11 cellular contexts compared by ENCODE assay signal in the genomic region with DNA sequence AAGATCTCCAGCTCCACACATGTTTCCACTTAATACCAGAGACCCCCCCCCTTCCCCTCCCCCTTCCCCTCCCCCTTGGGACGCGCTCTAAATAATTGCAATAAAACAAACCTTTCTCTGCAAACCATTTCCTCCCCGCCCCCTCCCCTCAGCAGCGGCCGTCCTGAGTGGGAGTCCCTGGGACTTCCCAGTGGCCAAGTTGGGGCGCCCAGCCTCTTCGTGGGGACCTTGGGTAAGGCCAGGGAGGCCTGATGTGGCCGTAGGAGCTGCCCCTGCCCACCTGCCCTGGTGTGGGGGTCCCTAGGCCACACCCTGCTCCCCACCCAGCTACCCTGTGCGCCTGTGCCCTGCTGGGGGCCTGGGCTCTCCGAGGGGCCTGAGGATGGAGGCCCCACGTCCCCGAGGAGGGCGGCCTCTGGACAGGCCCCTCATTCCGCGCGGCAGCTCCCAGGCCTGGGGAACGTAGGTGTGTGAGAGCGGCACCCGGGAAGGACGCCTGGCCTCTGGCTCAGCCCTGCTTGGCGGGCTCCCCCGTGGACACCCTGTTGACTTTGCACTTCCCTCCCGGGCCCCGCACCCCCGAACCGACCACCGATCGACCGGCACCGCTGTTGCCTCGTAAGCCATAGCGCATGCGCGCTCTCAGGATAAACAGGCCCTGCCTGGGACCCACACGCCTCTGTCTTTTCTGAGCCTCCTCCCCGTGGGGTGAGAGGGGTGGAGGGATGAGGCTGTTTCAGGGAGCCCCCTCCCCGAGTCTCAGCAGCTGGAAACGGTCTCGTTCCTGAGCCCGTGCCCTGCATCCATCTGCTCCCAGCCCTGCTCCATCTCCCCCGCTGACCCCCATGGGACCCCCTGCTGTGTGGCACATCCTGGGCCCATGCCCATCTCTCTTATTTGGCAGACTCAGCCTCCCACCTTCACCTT. TPM values are rescaled to one million over a fixed set of nuclear protein-coding genes. Genes with fewer than 3 reads are reported as not detected.
DNase-seq lines count a peak whose midpoint lies in the region; ATAC-seq and TF ChIP-seq lines count a peak whose summit lies in the region.
"Had no signal": no experiment of that assay in that cellular context is flagged by ENCODE, and none has a peak within 500 bp of the region (broad histone marks: within the 10 kb centered on the region; RNA-seq: fewer than 3 reads in every experiment).

No MANE protein-coding gene starts in this region.

- H3K4me1 ChIP-seq in BE2C (peaks cover 41% of the 10 kb centered on the region), right atrium auricular region (peaks cover 0 to 95% of the 10 kb centered on the region in 2 donors)

- H3K36me3 ChIP-seq in BE2C: peaks cover 6% of the 10 kb centered on the region; the same call in 1 of the 2 replicates
- peaks cover 40% of the 10 kb centered on the region for H3K36me3 ChIP-seq in right atrium auricular region

- TF ChIP-seq CTCF in BE2C (IDR thresholded peaks at IDR 0.05; ENCODE audit: low read depth, low read length) (no peak), WTC11 (IDR thresholded peaks at IDR 0.05) (no peak), right atrium auricular region (IDR thresholded peaks at IDR 0.05) (no peak)

- H3K27me3 ChIP-seq in BE2C (no peaks in the 10 kb centered on the region), right atrium auricular region (no peaks in the 10 kb centered on the region)

- H3K27ac ChIP-seq in right atrium auricular region: peak overlapping the region; percentile 77 to 85

- intact Hi-C loops in sciatic nerve (cut with DNase I): no loop called here

- CTCF ChIA-PET in WTC11 (lab: Charles Lee): interaction anchor here (0.9 to 3.0 kb wide), 3 partner anchors 16 to 35 kb away, joined by 3 to 11 read pairs (median 4); no protein-coding TSS in a partner anchor

- POLR2A ChIA-PET in WTC11 (lab: Charles Lee): no interaction called here

- no peak for ATAC-seq in WTC11
- peak; percentile 46 for ATAC-seq in sciatic nerve
- no peak for ATAC-seq in HG03521 (IDR thresholded peaks at IDR 0.05; ENCODE audit: unreplicated experiment)
- no peak for ATAC-seq in HG03139 (IDR thresholded peaks at IDR 0.05; ENCODE audit: unreplicated experiment)

- H3K4me3 ChIP-seq in BE2C (ENCODE audit: low read depth, low read length): no peak overlapping the region
- H3K4me3 ChIP-seq in right atrium auricular region: peak overlapping the region in 1 of 2 donors; percentile 50

- H3K4me1 Mint-ChIP-seq in WTC11: no peaks in the 10 kb centered on the region
- H3K4me1 Mint-ChIP-seq: immature natural killer cell had no signal

- no peaks in the 10 kb centered on the region for H3K9me3 ChIP-seq in BE2C
- no peaks in the 10 kb centered on the region for H3K9me3 ChIP-seq in right atrium auricular region

- peak; percentile 19 for DNase-seq in BE2C
- no peak for DNase-seq in WTC11 (ENCODE audit: low spot score)
- no peak for DNase-seq in right atrium auricular region (ENCODE audit: low spot score)
- no peak for DNase-seq in sciatic nerve (ENCODE audit: low spot score)
- DNase-seq in G401 (ENCODE audit: low spot score): no peak
- DNase-seq in activated T-cell treated with anti-CD3 and anti-CD28 coated beads for 4 hours: no peak
- DNase-seq: immature natural killer cell, MM.1S, NCI-H82 had no signal

- H3K9me3 Mint-ChIP-seq in WTC11: no peaks in the 10 kb centered on the region
- H3K9me3 Mint-ChIP-seq: immature natural killer cell had no signal

- H3K36me3 Mint-ChIP-seq in WTC11: no peaks in the 10 kb centered on the region; the same call in 1 of the 2 replicates
- H3K36me3 Mint-ChIP-seq: immature natural killer cell had no signal

- no peaks in the 10 kb centered on the region for H3K27me3 Mint-ChIP-seq in WTC11 (ENCODE audit: low read depth)

- peak overlapping the region; percentile 21; the same call in 1 of the 2 replicates for H3K27ac Mint-ChIP-seq in WTC11
- H3K27ac Mint-ChIP-seq: immature natural killer cell had no signal

- in situ Hi-C loops in G401 (cut with HindIII; ENCODE audit: low sequenced_read_pairs): loop anchor here (5.0 kb wide), 1 partner anchor 124 kb away; no protein-coding TSS in a partner anchor

- H3K4me3 Mint-ChIP-seq in WTC11: no peak overlapping the region
- H3K4me3 Mint-ChIP-seq: immature natural killer cell had no signal

TF ChIP-seq in WTC11, 78 proteins besides CTCF, POLR2A, EP300 and RAD21:
- TF ChIP-seq ZNF423 (CRISPR knock-in tag; IDR thresholded peaks at IDR 0.05): no peak
- TF ChIP-seq NR2C2 (CRISPR knock-in tag; IDR thresholded peaks at IDR 0.05): no peak
- no peak for TF ChIP-seq ZNF121 (CRISPR knock-in tag; IDR thresholded peaks at IDR 0.05)
- TF ChIP-seq NR3C1 (CRISPR knock-in tag; conservative IDR thresholded peaks at IDR 0.05; ENCODE audit: low read depth): no peak
- TF ChIP-seq, protein P1, sequence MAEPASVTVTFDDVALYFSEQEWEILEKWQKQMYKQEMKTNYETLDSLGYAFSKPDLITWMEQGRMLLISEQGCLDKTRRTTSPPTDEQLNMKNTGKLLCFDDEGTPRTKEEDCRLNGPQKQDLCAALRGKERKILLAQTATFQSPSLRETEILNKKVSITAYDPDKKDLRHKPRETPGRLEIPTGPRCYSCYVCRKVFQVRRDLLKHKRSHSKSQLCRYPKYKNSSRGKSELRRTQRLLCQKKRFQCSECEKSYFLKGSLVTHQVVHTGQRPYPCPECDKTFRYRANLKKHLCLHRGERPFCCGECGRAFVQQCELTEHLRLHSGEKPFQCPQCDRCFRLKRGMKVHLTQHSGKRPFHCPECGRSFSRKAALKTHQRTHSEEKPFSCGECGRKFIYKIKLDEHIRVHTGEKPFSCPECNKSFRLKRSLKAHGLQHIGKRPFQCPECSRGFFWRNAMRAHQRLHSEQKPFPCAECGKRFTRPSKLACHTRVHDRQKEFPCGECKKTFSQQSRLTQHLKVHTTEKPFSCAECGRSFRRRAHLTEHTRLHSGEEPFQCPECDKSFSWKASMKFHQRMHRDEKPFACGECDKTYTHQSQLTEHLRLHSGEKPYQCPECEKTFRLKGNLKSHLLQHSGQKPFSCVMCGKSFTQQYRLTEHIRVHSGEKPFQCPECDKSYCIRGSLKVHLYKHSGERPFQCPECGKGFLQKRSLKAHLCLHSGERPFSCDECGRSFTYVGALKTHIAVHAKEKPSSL (CRISPR knock-in tag; conservative IDR thresholded peaks at IDR 0.05): no peak
- no peak for TF ChIP-seq OVOL2 (CRISPR knock-in tag; IDR thresholded peaks at IDR 0.05; ENCODE audit: borderline replicate concordance)
TF ChIP-seq in WTC11: peak in this region for 0.

RNA-seq across cellular contexts. Expression of gene NTHL1, which starts 9.0 kb away (rescaled TPM):
- polyA plus RNA-seq in BE2C (2012; ENCODE audit: insufficient read depth, insufficient read length, low read depth): 176 TPM
- 90.5 to 93.4 TPM (median 93.3 TPM) in 3 replicates for total RNA-seq in WTC11 (2021)
- total RNA-seq in right atrium auricular region: 10 to 100 TPM; 10.3 to 17.7 TPM
- 21.8 TPM for total RNA-seq in sciatic nerve
- total RNA-seq in G401 (2014; rRNA removed; shearing (Covaris generic)): 25.2 and 36.6 TPM in 2 replicates

RNA-seq across cellular contexts. Expression of gene TSC2, which starts 9.2 kb away (rescaled TPM):
- 238 TPM for polyA plus RNA-seq in BE2C (2012; ENCODE audit: insufficient read depth, insufficient read length, low read depth)
- 103 to 134 TPM (median 117 TPM) in 3 replicates for total RNA-seq in WTC11 (2021)
- total RNA-seq in right atrium auricular region: 10 to 100 TPM; 42.4 to 43.2 TPM
- 156 TPM for total RNA-seq in sciatic nerve
- total RNA-seq in G401 (2014; rRNA removed; shearing (Covaris generic)): 23.3 and 36.4 TPM in 2 replicates

RNA-seq across cellular contexts. Expression of gene NHERF2, which starts 11.9 kb away (rescaled TPM):
- polyA plus RNA-seq in BE2C (2012; ENCODE audit: insufficient read depth, insufficient read length, low read depth): 41.3 TPM
- 23.3 to 31.1 TPM (median 28.0 TPM) in 3 replicates for total RNA-seq in WTC11 (2021)
- total RNA-seq in right atrium auricular region: 100 to 1,000 TPM; 187 to 213 TPM
- total RNA-seq in sciatic nerve: 107 TPM
- 20.5 and 28.9 TPM in 2 replicates for total RNA-seq in G401 (2014; rRNA removed; shearing (Covaris generic))

RNA-seq across cellular contexts. Expression of gene NPW, which starts 19.0 kb away (rescaled TPM):
- not detected for polyA plus RNA-seq in BE2C (2012; ENCODE audit: insufficient read depth, insufficient read length, low read depth)
- 15.2 to 28.6 TPM (median 22.0 TPM) in 3 replicates for total RNA-seq in WTC11 (2021)
- not detected for total RNA-seq in right atrium auricular region
- 0.36 TPM for total RNA-seq in sciatic nerve
- not detected in 2 replicates for total RNA-seq in G401 (2014; rRNA removed; shearing (Covaris generic))
- polyA plus RNA-seq: immature natural killer cell had no signal

RNA-seq across cellular contexts. Expression of gene ZNF598, which starts 29.0 kb away (rescaled TPM):
- polyA plus RNA-seq in BE2C (2012; ENCODE audit: insufficient read depth, insufficient read length, low read depth): 245 TPM
- total RNA-seq in WTC11 (2021) (53.9 to 66.4 TPM (median 55.5 TPM) in 3 replicates), right atrium auricular region (10 to 100 TPM; 11.4 to 19.9 TPM), sciatic nerve (34.5 TPM)
- total RNA-seq in G401 (2014; rRNA removed; shearing (Covaris generic)): 58.0 and 72.1 TPM in 2 replicates
